In the genomic region with DNA sequence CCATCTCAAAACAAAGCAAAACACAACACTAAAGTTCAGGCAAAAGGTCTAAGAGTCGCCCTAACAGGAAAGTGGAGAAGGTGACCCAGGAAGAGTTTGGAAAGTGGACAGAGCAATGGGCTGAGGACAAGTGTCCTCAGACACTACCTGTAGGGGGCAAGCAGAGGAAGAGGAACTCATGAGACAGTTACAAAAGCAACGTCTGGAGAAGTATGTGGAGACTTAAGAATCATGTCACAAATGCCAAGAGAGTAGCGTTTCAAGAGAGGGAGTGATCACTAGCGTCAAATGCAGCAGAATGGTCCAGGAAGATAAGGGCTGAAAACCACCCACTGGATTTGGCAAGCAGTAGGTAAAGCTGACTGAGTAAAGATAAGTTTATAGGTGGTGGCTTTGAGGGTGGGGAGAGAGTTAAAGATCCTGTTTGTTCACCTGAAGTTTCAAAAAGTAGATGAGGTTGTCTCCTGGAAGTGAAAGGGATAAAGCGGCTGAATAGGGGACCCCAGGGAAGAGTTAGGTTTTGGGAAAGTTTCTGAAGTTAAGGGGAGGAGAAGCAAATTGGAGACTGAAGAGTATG, we compare ENCODE assay signal across 1 cellular context.
TF ChIP-seq lines count a peak whose summit lies in the region.

No MANE protein-coding gene starts in this region.

TF ChIP-seq in K562, 482 proteins besides CTCF, POLR2A, EP300 and RAD21 (continued from another document and continues in another):
- TF ChIP-seq, protein P1, sequence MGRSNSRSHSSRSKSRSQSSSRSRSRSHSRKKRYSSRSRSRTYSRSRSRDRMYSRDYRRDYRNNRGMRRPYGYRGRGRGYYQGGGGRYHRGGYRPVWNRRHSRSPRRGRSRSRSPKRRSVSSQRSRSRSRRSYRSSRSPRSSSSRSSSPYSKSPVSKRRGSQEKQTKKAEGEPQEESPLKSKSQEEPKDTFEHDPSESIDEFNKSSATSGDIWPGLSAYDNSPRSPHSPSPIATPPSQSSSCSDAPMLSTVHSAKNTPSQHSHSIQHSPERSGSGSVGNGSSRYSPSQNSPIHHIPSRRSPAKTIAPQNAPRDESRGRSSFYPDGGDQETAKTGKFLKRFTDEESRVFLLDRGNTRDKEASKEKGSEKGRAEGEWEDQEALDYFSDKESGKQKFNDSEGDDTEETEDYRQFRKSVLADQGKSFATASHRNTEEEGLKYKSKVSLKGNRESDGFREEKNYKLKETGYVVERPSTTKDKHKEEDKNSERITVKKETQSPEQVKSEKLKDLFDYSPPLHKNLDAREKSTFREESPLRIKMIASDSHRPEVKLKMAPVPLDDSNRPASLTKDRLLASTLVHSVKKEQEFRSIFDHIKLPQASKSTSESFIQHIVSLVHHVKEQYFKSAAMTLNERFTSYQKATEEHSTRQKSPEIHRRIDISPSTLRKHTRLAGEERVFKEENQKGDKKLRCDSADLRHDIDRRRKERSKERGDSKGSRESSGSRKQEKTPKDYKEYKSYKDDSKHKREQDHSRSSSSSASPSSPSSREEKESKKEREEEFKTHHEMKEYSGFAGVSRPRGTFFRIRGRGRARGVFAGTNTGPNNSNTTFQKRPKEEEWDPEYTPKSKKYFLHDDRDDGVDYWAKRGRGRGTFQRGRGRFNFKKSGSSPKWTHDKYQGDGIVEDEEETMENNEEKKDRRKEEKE (IDR thresholded peaks at IDR 0.05; ENCODE audit: borderline replicate concordance in 1 of 2, control insufficient read depth in 1 of 2, low read depth in 2 of 2, low read length in 1 of 2): peak in 1 of 2 experiments; percentile 77; a peak in 1 of 4 replicates
- TF ChIP-seq ZNF384 (IDR thresholded peaks at IDR 0.05; ENCODE audit: low read depth, low read length): no peak
- TF ChIP-seq SMAD1 (IDR thresholded peaks at IDR 0.05; ENCODE audit: low read depth, low read length, partially characterized antibody): no peak
- 0 out of 2 replicates have a peak, but pooled peaks have one; percentile 66 for TF ChIP-seq PYGO2 (tag; IDR thresholded peaks at IDR 0.05)
- TF ChIP-seq KLF6 (CRISPR knock-in tag; IDR thresholded peaks at IDR 0.05; ENCODE audit: borderline replicate concordance): no peak
- TF ChIP-seq USF2 (CRISPR knock-in tag; IDR thresholded peaks at IDR 0.05): no peak
- no peak for TF ChIP-seq GTF2A2 (tag; IDR thresholded peaks at IDR 0.05)
- no peak for TF ChIP-seq BRD4 (IDR thresholded peaks at IDR 0.05)
- no peak for TF ChIP-seq ATF1 (CRISPR knock-in tag; IDR thresholded peaks at IDR 0.05)
- TF ChIP-seq ATF1 (tag; IDR thresholded peaks at IDR 0.05): peak; percentile 87
- TF ChIP-seq HDAC8 (tag; IDR thresholded peaks at IDR 0.05): no peak
- no peak for TF ChIP-seq SAFB (IDR thresholded peaks at IDR 0.05; ENCODE audit: borderline replicate concordance, low read depth, low read length)
- TF ChIP-seq CXXC5 (CRISPR knock-in tag; IDR thresholded peaks at IDR 0.05): peak; percentile 95
- TF ChIP-seq, protein P2, sequence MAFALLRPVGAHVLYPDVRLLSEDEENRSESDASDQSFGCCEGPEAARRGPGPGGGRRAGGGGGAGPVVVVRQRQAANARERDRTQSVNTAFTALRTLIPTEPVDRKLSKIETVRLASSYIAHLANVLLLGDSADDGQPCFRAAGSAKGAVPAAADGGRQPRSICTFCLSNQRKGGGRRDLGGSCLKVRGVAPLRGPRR (CRISPR knock-in tag; IDR thresholded peaks at IDR 0.05): no peak
- TF ChIP-seq PTBP1 (IDR thresholded peaks at IDR 0.05; ENCODE audit: low read depth, low read length): no peak
- no peak for TF ChIP-seq ZBTB7A (IDR thresholded peaks at IDR 0.05; ENCODE audit: borderline replicate concordance, control insufficient read depth, low read depth, low read length)
- TF ChIP-seq ZNF717 (CRISPR knock-in tag; IDR thresholded peaks at IDR 0.05): no peak
- TF ChIP-seq POLR2B (IDR thresholded peaks at IDR 0.05; ENCODE audit: low read depth, partially characterized antibody): no peak
- TF ChIP-seq NR2C1 (IDR thresholded peaks at IDR 0.05): peak; percentile 79
- peak; percentile 74 for TF ChIP-seq NR2C1 (tag; IDR thresholded peaks at IDR 0.05)
- no peak for TF ChIP-seq SIX5 (IDR thresholded peaks at IDR 0.05; ENCODE audit: borderline replicate concordance in 1 of 2, insufficient read depth in 1 of 2, low read depth in 1 of 2, low read length in 2 of 2)
- no peak for TF ChIP-seq ZNF280A (IDR thresholded peaks at IDR 0.05; ENCODE audit: low read depth, partially characterized antibody)
- no peak for TF ChIP-seq NR4A1 (CRISPR knock-in tag; IDR thresholded peaks at IDR 0.05)
- TF ChIP-seq NR4A1 (tag; IDR thresholded peaks at IDR 0.05): no peak
- TF ChIP-seq IRF1 (CRISPR knock-in tag; IDR thresholded peaks at IDR 0.05; ENCODE audit: borderline replicate concordance): no peak
- no peak for TF ChIP-seq ZC3H4 (CRISPR knock-in tag; IDR thresholded peaks at IDR 0.05; ENCODE audit: borderline replicate concordance)
- TF ChIP-seq, protein P3, sequence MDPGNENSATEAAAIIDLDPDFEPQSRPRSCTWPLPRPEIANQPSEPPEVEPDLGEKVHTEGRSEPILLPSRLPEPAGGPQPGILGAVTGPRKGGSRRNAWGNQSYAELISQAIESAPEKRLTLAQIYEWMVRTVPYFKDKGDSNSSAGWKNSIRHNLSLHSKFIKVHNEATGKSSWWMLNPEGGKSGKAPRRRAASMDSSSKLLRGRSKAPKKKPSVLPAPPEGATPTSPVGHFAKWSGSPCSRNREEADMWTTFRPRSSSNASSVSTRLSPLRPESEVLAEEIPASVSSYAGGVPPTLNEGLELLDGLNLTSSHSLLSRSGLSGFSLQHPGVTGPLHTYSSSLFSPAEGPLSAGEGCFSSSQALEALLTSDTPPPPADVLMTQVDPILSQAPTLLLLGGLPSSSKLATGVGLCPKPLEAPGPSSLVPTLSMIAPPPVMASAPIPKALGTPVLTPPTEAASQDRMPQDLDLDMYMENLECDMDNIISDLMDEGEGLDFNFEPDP (CRISPR knock-in tag; IDR thresholded peaks at IDR 0.05): no peak
- no peak for TF ChIP-seq NCOA2 (IDR thresholded peaks at IDR 0.05; ENCODE audit: partially characterized antibody in 2 of 2)
- no peak for TF ChIP-seq SLC30A9 (CRISPR knock-in tag; IDR thresholded peaks at IDR 0.05)
- TF ChIP-seq, protein P4, sequence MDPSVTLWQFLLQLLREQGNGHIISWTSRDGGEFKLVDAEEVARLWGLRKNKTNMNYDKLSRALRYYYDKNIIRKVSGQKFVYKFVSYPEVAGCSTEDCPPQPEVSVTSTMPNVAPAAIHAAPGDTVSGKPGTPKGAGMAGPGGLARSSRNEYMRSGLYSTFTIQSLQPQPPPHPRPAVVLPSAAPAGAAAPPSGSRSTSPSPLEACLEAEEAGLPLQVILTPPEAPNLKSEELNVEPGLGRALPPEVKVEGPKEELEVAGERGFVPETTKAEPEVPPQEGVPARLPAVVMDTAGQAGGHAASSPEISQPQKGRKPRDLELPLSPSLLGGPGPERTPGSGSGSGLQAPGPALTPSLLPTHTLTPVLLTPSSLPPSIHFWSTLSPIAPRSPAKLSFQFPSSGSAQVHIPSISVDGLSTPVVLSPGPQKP (CRISPR knock-in tag; IDR thresholded peaks at IDR 0.05): no peak
- no peak for TF ChIP-seq E2F4 (CRISPR knock-in tag; IDR thresholded peaks at IDR 0.05; ENCODE audit: low read depth)
- TF ChIP-seq ZNF41 (CRISPR knock-in tag; conservative IDR thresholded peaks at IDR 0.05): no peak
- TF ChIP-seq RFX5 (IDR thresholded peaks at IDR 0.05; ENCODE audit: low read depth, low read length): no peak
- no peak for TF ChIP-seq ZFP36 (IDR thresholded peaks at IDR 0.05; ENCODE audit: low read depth, low read length, partially characterized antibody)
- TF ChIP-seq SAFB2 (IDR thresholded peaks at IDR 0.05; ENCODE audit: borderline replicate concordance, low read depth, low read length, severe bottlenecking): no peak
- TF ChIP-seq, protein P5, sequence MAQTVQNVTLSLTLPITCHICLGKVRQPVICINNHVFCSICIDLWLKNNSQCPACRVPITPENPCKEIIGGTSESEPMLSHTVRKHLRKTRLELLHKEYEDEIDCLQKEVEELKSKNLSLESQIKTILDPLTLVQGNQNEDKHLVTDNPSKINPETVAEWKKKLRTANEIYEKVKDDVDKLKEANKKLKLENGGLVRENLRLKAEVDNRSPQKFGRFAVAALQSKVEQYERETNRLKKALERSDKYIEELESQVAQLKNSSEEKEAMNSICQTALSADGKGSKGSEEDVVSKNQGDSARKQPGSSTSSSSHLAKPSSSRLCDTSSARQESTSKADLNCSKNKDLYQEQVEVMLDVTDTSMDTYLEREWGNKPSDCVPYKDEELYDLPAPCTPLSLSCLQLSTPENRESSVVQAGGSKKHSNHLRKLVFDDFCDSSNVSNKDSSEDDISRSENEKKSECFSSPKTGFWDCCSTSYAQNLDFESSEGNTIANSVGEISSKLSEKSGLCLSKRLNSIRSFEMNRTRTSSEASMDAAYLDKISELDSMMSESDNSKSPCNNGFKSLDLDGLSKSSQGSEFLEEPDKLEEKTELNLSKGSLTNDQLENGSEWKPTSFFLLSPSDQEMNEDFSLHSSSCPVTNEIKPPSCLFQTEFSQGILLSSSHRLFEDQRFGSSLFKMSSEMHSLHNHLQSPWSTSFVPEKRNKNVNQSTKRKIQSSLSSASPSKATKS (CRISPR knock-in tag; IDR thresholded peaks at IDR 0.05): no peak
- TF ChIP-seq SMAD3 (CRISPR knock-in tag; conservative IDR thresholded peaks at IDR 0.05): peak; percentile 8; the same call in 1 of the 2 replicates
- no peak for TF ChIP-seq CGGBP1 (CRISPR knock-in tag; IDR thresholded peaks at IDR 0.05)
- TF ChIP-seq, protein P6, sequence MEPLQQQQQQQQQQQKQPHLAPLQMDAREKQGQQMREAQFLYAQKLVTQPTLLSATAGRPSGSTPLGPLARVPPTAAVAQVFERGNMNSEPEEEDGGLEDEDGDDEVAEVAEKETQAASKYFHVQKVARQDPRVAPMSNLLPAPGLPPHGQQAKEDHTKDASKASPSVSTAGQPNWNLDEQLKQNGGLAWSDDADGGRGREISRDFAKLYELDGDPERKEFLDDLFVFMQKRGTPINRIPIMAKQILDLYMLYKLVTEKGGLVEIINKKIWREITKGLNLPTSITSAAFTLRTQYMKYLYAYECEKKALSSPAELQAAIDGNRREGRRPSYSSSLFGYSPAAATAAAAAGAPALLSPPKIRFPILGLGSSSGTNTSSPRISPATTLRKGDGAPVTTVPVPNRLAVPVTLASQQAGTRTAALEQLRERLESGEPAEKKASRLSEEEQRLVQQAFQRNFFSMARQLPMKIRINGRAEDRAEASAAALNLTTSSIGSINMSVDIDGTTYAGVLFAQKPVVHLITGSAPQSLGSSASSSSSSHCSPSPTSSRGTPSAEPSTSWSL (CRISPR knock-in tag; IDR thresholded peaks at IDR 0.05; ENCODE audit: borderline replicate concordance): no peak
- TF ChIP-seq E4F1 (CRISPR knock-in tag; IDR thresholded peaks at IDR 0.05; ENCODE audit: borderline replicate concordance): no peak
- TF ChIP-seq PHTF2 (CRISPR knock-in tag; IDR thresholded peaks at IDR 0.05): no peak
